In the genomic region with DNA sequence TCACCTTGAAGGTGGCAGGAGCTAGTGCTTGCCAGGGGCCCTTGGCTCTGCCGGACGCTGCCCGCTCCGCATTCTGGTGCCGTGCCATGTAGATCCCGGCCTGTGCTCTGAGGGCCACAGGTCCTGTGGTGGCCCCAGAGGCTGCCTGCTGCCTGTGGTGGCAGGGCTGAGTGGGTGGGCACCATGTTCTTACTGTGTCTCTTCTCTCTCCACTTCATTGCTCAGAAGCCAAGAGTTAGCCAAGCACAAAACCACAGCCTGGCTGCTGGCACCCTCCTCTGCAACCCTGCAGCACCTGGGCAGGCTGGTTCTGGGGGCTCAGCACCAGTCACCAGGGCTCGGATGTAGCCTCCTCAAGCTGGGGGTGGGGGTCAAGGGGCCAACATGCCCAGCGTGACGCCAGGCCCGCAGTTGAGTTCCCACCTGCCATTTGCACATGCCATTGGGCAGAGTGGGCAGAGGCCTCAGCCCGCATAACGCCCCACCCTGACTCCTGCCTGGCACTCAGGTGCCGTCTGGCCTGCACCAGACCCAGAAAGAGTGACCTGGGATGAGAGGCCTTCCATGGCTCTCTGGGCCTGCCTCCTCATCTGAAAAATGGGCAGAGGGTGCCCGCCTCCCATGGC, we compare ENCODE assay signal across 11 cellular contexts. TPM values are rescaled to one million over a fixed set of nuclear protein-coding genes. Genes with fewer than 3 reads are reported as not detected.
DNase-seq lines count a peak whose midpoint lies in the region; ATAC-seq and TF ChIP-seq lines count a peak whose summit lies in the region.
"Had no signal": no experiment of that assay in that cellular context is flagged by ENCODE, and none has a peak within 500 bp of the region (broad histone marks: within the 10 kb centered on the region; RNA-seq: fewer than 3 reads in every experiment).

No MANE protein-coding gene starts in this region.

- H3K27me3 ChIP-seq in DOHH2 (ENCODE audit: control insufficient read depth, low read length) (peaks cover 22% of the 10 kb centered on the region), psoas muscle (ENCODE audit: insufficient read depth in 3 of 3, low read length in 2 of 3) (no peaks in the 10 kb centered on the region)
- H3K27me3 ChIP-seq in CD8-positive, alpha-beta memory T cell (ENCODE audit: insufficient read depth, low read length, poor library complexity, severe bottlenecking), result no peaks in the 10 kb centered on the region
- H3K27me3 ChIP-seq: hepatocyte had no signal

- H3K4me3 Mint-ChIP-seq in dendritic cell treated with granulocyte-macrophage colony-stimulating factor and Interleukin-4, amounts not matched to agents 40 ng/mL and 50 ng/mL, for 4 days, result peak overlapping the region; percentile 62
- no peak overlapping the region for H3K4me3 Mint-ChIP-seq in CD8-positive, alpha-beta memory T cell

- TF ChIP-seq CTCF in DOHH2 (IDR thresholded peaks at IDR 0.05; ENCODE audit: low read depth, low read length, poor library complexity, severe bottlenecking), result no peak
- no peak for TF ChIP-seq CTCF in psoas muscle (IDR thresholded peaks at IDR 0.05)

- CTCF ChIA-PET in CD8-positive, alpha-beta memory T cell (lab: Charles Lee), result no interaction called here

- H3K9me2 ChIP-seq in DOHH2 (replicated peaks; ENCODE audit: control insufficient read depth, low read length), result no peaks in the 10 kb centered on the region

- H3K4me3 ChIP-seq in DOHH2 (ENCODE audit: low read length) (peak overlapping the region; percentile 44), psoas muscle (no peak overlapping the region)
- H3K4me3 ChIP-seq in CD8-positive, alpha-beta memory T cell (ENCODE audit: low read length), result no peak overlapping the region
- H3K4me3 ChIP-seq: hepatocyte, thoracic aorta had no signal

- no peaks in the 10 kb centered on the region for H3K79me2 ChIP-seq in DOHH2 (ENCODE audit: control insufficient read depth, low read length)

- POLR2A ChIA-PET in CD8-positive, alpha-beta memory T cell (lab: Charles Lee), result no interaction called here

- no peaks in the 10 kb centered on the region for H3K9me3 ChIP-seq in DOHH2 (ENCODE audit: control insufficient read depth, insufficient read depth, low read length)
- H3K9me3 ChIP-seq in psoas muscle, result no peaks in the 10 kb centered on the region
- no peaks in the 10 kb centered on the region for H3K9me3 ChIP-seq in CD8-positive, alpha-beta memory T cell (ENCODE audit: low read length)
- H3K9me3 ChIP-seq: thoracic aorta had no signal

- H3K27ac ChIP-seq in DOHH2 (ENCODE audit: low read depth, low read length), result no peak overlapping the region
- peak overlapping the region; percentile 39 for H3K27ac ChIP-seq in psoas muscle
- no peak overlapping the region for H3K27ac ChIP-seq in CD8-positive, alpha-beta memory T cell (ENCODE audit: low read depth, low read length)

- peak overlapping the region; percentile 59 for H3K4me2 ChIP-seq in DOHH2 (ENCODE audit: low read length)
- H3K4me2 ChIP-seq: hepatocyte had no signal

- peaks cover 31% of the 10 kb centered on the region for H3K36me3 Mint-ChIP-seq in dendritic cell treated with granulocyte-macrophage colony-stimulating factor and Interleukin-4, amounts not matched to agents 40 ng/mL and 50 ng/mL, for 4 days (ENCODE audit: low read depth)
- peaks cover 0 to 1% (median 0%) of the 10 kb centered on the region in 3 donors for H3K36me3 Mint-ChIP-seq in CD8-positive, alpha-beta memory T cell

- 65 to 88% (median 67%) methylated on average over 14 of the region's 14 CpGs for WGBS in psoas muscle, 3 donors

- no peaks in the 10 kb centered on the region for H3F3A ChIP-seq in DOHH2 (ENCODE audit: control insufficient read depth, insufficient read depth)

- 0 out of 2 replicates have a peak, but pooled peaks cover 2% of the 10 kb centered on the region for H4K20me1 ChIP-seq in DOHH2 (ENCODE audit: control insufficient read depth, insufficient read depth, low read depth, low read length)

- no peaks in the 10 kb centered on the region for H3K27me3 Mint-ChIP-seq in dendritic cell treated with granulocyte-macrophage colony-stimulating factor and Interleukin-4, amounts not matched to agents 40 ng/mL and 50 ng/mL, for 4 days
- peaks cover 0 to 6% of the 10 kb centered on the region in 2 donors for H3K27me3 Mint-ChIP-seq in CD8-positive, alpha-beta memory T cell

- DNase-seq in psoas muscle (no peak), erythroblast (lab: John Stamatoyannopoulos, UW) (no peak), NCI-H1930 (lab: John Stamatoyannopoulos, UW) (no peak), NCI-H2196 (lab: John Stamatoyannopoulos, UW; ENCODE audit: unreplicated experiment) (no peak)
- DNase-seq in CD8-positive, alpha-beta memory T cell, result no peak
- DNase-seq: NCI-H1436 treated with DMSO at 0.1 percent for 48 hours had no signal

- H3K9me3 Mint-ChIP-seq in dendritic cell treated with granulocyte-macrophage colony-stimulating factor and Interleukin-4, amounts not matched to agents 40 ng/mL and 50 ng/mL, for 4 days, result no peaks in the 10 kb centered on the region
- no peaks in the 10 kb centered on the region for H3K9me3 Mint-ChIP-seq in CD8-positive, alpha-beta memory T cell

- TF ChIP-seq POLR2A in erythroblast (IDR thresholded peaks at IDR 0.05; ENCODE audit: low read length), result no peak

- peaks cover 41% of the 10 kb centered on the region for H3K4me1 ChIP-seq in DOHH2 (ENCODE audit: control insufficient read depth, low read length)
- H3K4me1 ChIP-seq in psoas muscle, result peaks cover 91% of the 10 kb centered on the region
- peaks cover 26% of the 10 kb centered on the region for H3K4me1 ChIP-seq in CD8-positive, alpha-beta memory T cell (ENCODE audit: insufficient read depth, low read length)

- intact Hi-C loops in dendritic cell treated with granulocyte-macrophage colony-stimulating factor and Interleukin-4, amounts not matched to agents 40 ng/mL and 50 ng/mL, for 4 days (cut with micrococcal nuclease), result loop anchor here (2.0 to 5.0 kb wide), 2 partner anchors 16 to 72 kb away; partner anchors contain the start of gene ZMIZ1
- intact Hi-C loops in psoas muscle (cut with DNase I), result loop anchor here (1.0 to 5.0 kb wide), 2 partner anchors 31 to 52 kb away; no protein-coding TSS in a partner anchor

- peak; percentile 55 for ATAC-seq in HG03159 (IDR thresholded peaks at IDR 0.05; ENCODE audit: unreplicated experiment)
- ATAC-seq in psoas muscle, result peak in 1 of 4 donors; percentile 2

- H3K36me3 ChIP-seq in DOHH2 (ENCODE audit: control insufficient read depth, low read length) (no peaks in the 10 kb centered on the region), psoas muscle (ENCODE audit: insufficient read depth in 1 of 2, low read depth in 1 of 2) (no peaks in the 10 kb centered on the region)
- no peaks in the 10 kb centered on the region for H3K36me3 ChIP-seq in CD8-positive, alpha-beta memory T cell (ENCODE audit: insufficient read depth, low read length)
- H3K36me3 ChIP-seq: thoracic aorta had no signal

- peaks cover 98% of the 10 kb centered on the region for H3K4me1 Mint-ChIP-seq in dendritic cell treated with granulocyte-macrophage colony-stimulating factor and Interleukin-4, amounts not matched to agents 40 ng/mL and 50 ng/mL, for 4 days (ENCODE audit: low read depth)
- peaks cover 30 to 51% (median 37%) of the 10 kb centered on the region in 3 donors for H3K4me1 Mint-ChIP-seq in CD8-positive, alpha-beta memory T cell

- H3K27ac Mint-ChIP-seq in dendritic cell treated with granulocyte-macrophage colony-stimulating factor and Interleukin-4, amounts not matched to agents 40 ng/mL and 50 ng/mL, for 4 days, result peak overlapping the region; percentile 81
- H3K27ac Mint-ChIP-seq in CD8-positive, alpha-beta memory T cell, result no peak overlapping the region

RNA-seq across cellular contexts. Expression of gene ZMIZ1, which starts 16.3 kb away (rescaled TPM):
- total RNA-seq in psoas muscle, result 10 to 100 TPM; 30.0 to 37.6 (median 35.4) TPM
- polyA plus RNA-seq in psoas muscle, result 10 to 100 TPM; 10.4 to 24.3 (median 22.0) TPM
- total RNA-seq in CD8-positive, alpha-beta memory T cell, result 10 to 100 TPM; 34.7 to 36.3 TPM
- 8.0 TPM for polyA plus RNA-seq in CD8-positive, alpha-beta memory T cell
